8 cellular contexts compared by ENCODE assay signal in the genomic region with DNA sequence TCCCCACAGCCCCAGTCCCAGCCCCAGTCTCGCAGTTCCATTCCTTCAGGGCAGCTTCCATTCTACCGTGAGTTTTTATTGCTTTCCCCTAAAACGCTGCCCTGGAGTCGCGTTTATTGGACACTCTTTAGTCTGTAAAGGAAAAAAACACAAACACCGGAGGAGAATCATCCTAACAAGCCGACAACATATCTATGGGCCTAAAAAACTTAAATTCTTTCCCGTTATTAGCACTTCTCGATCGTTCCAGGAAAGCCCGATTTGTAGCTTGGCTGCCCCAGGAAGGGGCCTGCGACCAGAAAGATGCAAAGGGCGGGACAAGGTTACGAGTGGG.
DNase-seq lines count a peak whose midpoint lies in the region; ATAC-seq and TF ChIP-seq lines count a peak whose summit lies in the region.

No MANE protein-coding gene starts in this region.

- H2AFZ ChIP-seq in neural progenitor cell (replicated peaks): peak overlapping the region; percentile 90

- TF ChIP-seq CTCF in LNCaP clone FGC (IDR thresholded peaks at IDR 0.05; ENCODE audit: control insufficient read depth, extremely low read depth, insufficient read depth) (no peak), neural progenitor cell (IDR thresholded peaks at IDR 0.05) (no peak)

- peak overlapping the region; percentile 64 for H3K4me3 ChIP-seq in LNCaP clone FGC (ENCODE audit: low read depth, low read length)
- peak overlapping the region; percentile 85 for H3K4me3 ChIP-seq in ectodermal cell (ENCODE audit: insufficient read depth, low read depth, low read length)
- H3K4me3 ChIP-seq in neural progenitor cell: peak overlapping the region; percentile 84

- H3K4me1 ChIP-seq in ectodermal cell (ENCODE audit: control insufficient read depth, insufficient read depth, low read length) (peaks cover 15% of the 10 kb centered on the region), neural progenitor cell (peaks cover 27% of the 10 kb centered on the region)

- peak overlapping the region; percentile 4 for H3K27ac ChIP-seq in ectodermal cell (ENCODE audit: insufficient read depth, low read depth, low read length, poor library complexity, severe bottlenecking)
- H3K27ac ChIP-seq in neural progenitor cell: peak overlapping the region; percentile 6

- peaks cover 55% of the 10 kb centered on the region for H3K4me1 Mint-ChIP-seq in neural progenitor cell

- H3K79me2 ChIP-seq in neural progenitor cell (ENCODE audit: low read depth): peaks cover 46% of the 10 kb centered on the region

- peaks cover 3% of the 10 kb centered on the region for H3K27me3 Mint-ChIP-seq in neural progenitor cell (ENCODE audit: insufficient read depth, low read depth)

- peaks cover 40% of the 10 kb centered on the region for H4K20me1 ChIP-seq in neural progenitor cell (ENCODE audit: low read depth)

- peak overlapping the region; percentile 92 for H3K4me2 ChIP-seq in neural progenitor cell

- no peaks in the 10 kb centered on the region for H3K27me3 ChIP-seq in ectodermal cell (ENCODE audit: control insufficient read depth, insufficient read depth, low read length, poor library complexity, severe bottlenecking)
- H3K27me3 ChIP-seq in neural progenitor cell: no peaks in the 10 kb centered on the region

- ATAC-seq in GM19023 (IDR thresholded peaks at IDR 0.05; ENCODE audit: unreplicated experiment): peak; percentile 14

- H3K36me3 Mint-ChIP-seq in neural progenitor cell: peaks cover 18% of the 10 kb centered on the region

- peak overlapping the region; percentile 96 for H3K4me3 Mint-ChIP-seq in neural progenitor cell

- H3K27ac Mint-ChIP-seq in neural progenitor cell: peak overlapping the region; percentile 97

- WGBS in ectodermal cell, 2 experiments: 2% methylated on average over 14 of the region's 14 CpGs

- H3F3A ChIP-seq in neural progenitor cell (ENCODE audit: low read depth): peaks cover 13% of the 10 kb centered on the region

- no peaks in the 10 kb centered on the region for H3K9me3 Mint-ChIP-seq in neural progenitor cell

- H3K9me3 ChIP-seq in ectodermal cell (ENCODE audit: control insufficient read depth, low read length) (no peaks in the 10 kb centered on the region), neural progenitor cell (ENCODE audit: low read depth) (no peaks in the 10 kb centered on the region)

- peak overlapping the region; percentile 85 for H3K9ac ChIP-seq in neural progenitor cell

- no peaks in the 10 kb centered on the region for H3K36me3 ChIP-seq in ectodermal cell (ENCODE audit: control insufficient read depth, insufficient read depth, low read length)
- no peaks in the 10 kb centered on the region for H3K36me3 ChIP-seq in neural progenitor cell

- no peak for DNase-seq in LNCaP clone FGC (ENCODE audit: low read depth)
- no peak for DNase-seq in neural progenitor cell (ENCODE audit: low spot score)
- DNase-seq in HK-2 (ENCODE audit: unreplicated experiment): no peak
- no peak for DNase-seq in EL
- no peak for DNase-seq in NCI-H2081 (lab: John Stamatoyannopoulos, UW)
- no peak for DNase-seq in NCI-H748 (lab: John Stamatoyannopoulos, UW; ENCODE audit: unreplicated experiment)
